In the genomic region with DNA sequence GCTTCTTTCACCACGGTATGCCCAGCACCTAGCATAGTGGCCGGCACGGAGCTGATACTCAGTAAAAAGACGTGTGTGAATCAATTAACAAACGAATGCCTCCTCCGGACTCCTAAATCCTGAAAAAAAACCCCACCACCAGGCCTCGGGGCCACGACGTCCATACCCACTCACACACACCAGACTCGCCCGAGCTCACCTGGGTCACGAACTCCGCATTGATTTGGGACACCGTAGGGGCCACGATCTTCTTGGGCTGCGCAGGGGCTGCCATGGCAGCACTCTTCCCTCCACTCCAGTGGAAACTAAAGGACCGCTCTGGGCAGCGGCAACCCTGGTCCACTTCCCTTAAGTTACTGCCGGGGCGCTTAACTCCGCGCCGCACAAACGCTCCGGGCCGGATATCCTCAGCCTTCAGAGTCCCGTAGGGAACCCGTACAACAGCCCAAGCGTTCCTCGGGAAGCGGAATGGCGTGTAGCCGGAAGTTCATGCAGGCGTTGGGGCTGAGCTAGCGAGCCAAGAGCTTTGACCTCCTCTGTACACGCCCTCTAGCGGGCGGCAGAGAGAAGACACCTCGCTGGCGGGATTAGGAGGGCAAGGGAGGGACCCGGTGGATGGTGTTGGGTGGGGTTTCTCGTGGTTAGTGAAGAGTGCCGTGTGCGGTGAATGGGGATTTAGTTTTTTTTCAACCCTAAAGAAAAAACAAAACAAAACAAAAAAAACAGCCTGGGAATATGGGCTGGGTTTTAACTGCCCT, we compare ENCODE assay signal across 1 cellular context.
TF ChIP-seq lines count a peak whose summit lies in the region.

A gene (minus strand): TSS at position 403 of the 758 bp plus-strand sequence. CDS start 129 bp downstream, at position 274.

TF ChIP-seq in HepG2, 621 proteins besides CTCF, POLR2A, EP300 and RAD21 (continued from another document and continues in another):
- TF ChIP-seq, protein P1, sequence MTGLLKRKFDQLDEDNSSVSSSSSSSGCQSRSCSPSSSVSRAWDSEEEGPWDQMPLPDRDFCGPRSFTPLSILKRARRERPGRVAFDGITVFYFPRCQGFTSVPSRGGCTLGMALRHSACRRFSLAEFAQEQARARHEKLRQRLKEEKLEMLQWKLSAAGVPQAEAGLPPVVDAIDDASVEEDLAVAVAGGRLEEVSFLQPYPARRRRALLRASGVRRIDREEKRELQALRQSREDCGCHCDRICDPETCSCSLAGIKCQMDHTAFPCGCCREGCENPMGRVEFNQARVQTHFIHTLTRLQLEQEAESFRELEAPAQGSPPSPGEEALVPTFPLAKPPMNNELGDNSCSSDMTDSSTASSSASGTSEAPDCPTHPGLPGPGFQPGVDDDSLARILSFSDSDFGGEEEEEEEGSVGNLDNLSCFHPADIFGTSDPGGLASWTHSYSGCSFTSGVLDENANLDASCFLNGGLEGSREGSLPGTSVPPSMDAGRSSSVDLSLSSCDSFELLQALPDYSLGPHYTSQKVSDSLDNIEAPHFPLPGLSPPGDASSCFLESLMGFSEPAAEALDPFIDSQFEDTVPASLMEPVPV (CRISPR knock-in tag; IDR thresholded peaks at IDR 0.05) = peak; percentile 81
- TF ChIP-seq CBX2 (IDR thresholded peaks at IDR 0.05; ENCODE audit: low read depth, low read length) = no peak
- TF ChIP-seq CBX2 (CRISPR knock-in tag; IDR thresholded peaks at IDR 0.05; ENCODE audit: low read depth) = no peak
- TF ChIP-seq, protein P2, sequence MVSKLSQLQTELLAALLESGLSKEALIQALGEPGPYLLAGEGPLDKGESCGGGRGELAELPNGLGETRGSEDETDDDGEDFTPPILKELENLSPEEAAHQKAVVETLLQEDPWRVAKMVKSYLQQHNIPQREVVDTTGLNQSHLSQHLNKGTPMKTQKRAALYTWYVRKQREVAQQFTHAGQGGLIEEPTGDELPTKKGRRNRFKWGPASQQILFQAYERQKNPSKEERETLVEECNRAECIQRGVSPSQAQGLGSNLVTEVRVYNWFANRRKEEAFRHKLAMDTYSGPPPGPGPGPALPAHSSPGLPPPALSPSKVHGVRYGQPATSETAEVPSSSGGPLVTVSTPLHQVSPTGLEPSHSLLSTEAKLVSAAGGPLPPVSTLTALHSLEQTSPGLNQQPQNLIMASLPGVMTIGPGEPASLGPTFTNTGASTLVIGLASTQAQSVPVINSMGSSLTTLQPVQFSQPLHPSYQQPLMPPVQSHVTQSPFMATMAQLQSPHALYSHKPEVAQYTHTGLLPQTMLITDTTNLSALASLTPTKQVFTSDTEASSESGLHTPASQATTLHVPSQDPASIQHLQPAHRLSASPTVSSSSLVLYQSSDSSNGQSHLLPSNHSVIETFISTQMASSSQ (IDR thresholded peaks at IDR 0.05; ENCODE audit: low read depth) = no peak
- TF ChIP-seq, protein P2 (CRISPR knock-in tag; IDR thresholded peaks at IDR 0.05; ENCODE audit: borderline replicate concordance) = peak; percentile 71; the same call in 1 of the 2 replicates
- TF ChIP-seq EEA1 (CRISPR knock-in tag; IDR thresholded peaks at IDR 0.05; ENCODE audit: borderline replicate concordance) = no peak
- no peak for TF ChIP-seq IKZF1 (IDR thresholded peaks at IDR 0.05)
- no peak for TF ChIP-seq CENPX (CRISPR knock-in tag; IDR thresholded peaks at IDR 0.05)
- no peak for TF ChIP-seq AKAP8 (CRISPR knock-in tag; IDR thresholded peaks at IDR 0.05)
- TF ChIP-seq ZNF44 (CRISPR knock-in tag; IDR thresholded peaks at IDR 0.05) = 0 out of 2 replicates have a peak, but pooled peaks have one; percentile 66
- no peak for TF ChIP-seq ZSCAN12 (CRISPR knock-in tag; IDR thresholded peaks at IDR 0.05)
- TF ChIP-seq ZNF484 (CRISPR knock-in tag; IDR thresholded peaks at IDR 0.05; ENCODE audit: borderline replicate concordance, low read depth) = no peak
- TF ChIP-seq, protein P3, sequence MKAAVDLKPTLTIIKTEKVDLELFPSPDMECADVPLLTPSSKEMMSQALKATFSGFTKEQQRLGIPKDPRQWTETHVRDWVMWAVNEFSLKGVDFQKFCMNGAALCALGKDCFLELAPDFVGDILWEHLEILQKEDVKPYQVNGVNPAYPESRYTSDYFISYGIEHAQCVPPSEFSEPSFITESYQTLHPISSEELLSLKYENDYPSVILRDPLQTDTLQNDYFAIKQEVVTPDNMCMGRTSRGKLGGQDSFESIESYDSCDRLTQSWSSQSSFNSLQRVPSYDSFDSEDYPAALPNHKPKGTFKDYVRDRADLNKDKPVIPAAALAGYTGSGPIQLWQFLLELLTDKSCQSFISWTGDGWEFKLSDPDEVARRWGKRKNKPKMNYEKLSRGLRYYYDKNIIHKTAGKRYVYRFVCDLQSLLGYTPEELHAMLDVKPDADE (CRISPR knock-in tag; IDR thresholded peaks at IDR 0.05) = no peak
- no peak for TF ChIP-seq ZNF260 (CRISPR knock-in tag; IDR thresholded peaks at IDR 0.05; ENCODE audit: borderline replicate concordance, low read depth)
- no peak for TF ChIP-seq ZBTB21 (CRISPR knock-in tag; IDR thresholded peaks at IDR 0.05)
- TF ChIP-seq ARID2 (CRISPR knock-in tag; IDR thresholded peaks at IDR 0.05; ENCODE audit: borderline replicate concordance) = peak; percentile 58; the same call in 1 of the 2 replicates
- TF ChIP-seq, protein P4, sequence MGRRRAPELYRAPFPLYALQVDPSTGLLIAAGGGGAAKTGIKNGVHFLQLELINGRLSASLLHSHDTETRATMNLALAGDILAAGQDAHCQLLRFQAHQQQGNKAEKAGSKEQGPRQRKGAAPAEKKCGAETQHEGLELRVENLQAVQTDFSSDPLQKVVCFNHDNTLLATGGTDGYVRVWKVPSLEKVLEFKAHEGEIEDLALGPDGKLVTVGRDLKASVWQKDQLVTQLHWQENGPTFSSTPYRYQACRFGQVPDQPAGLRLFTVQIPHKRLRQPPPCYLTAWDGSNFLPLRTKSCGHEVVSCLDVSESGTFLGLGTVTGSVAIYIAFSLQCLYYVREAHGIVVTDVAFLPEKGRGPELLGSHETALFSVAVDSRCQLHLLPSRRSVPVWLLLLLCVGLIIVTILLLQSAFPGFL (CRISPR knock-in tag; IDR thresholded peaks at IDR 0.05) = no peak
- TF ChIP-seq, protein P5, sequence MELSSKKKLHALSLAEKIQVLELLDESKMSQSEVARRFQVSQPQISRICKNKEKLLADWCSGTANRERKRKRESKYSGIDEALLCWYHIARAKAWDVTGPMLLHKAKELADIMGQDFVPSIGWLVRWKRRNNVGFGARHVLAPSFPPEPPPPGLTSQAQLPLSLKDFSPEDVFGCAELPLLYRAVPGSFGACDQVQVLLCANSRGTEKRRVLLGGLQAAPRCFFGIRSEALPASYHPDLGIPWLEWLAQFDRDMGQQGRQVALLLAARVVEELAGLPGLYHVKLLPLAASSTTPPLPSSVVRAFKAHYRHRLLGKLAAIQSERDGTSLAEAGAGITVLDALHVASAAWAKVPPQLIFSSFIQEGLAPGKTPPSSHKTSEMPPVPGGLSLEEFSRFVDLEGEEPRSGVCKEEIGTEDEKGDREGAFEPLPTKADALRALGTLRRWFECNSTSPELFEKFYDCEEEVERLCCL (CRISPR knock-in tag; IDR thresholded peaks at IDR 0.05; ENCODE audit: borderline replicate concordance) = no peak
- no peak for TF ChIP-seq CC2D1A (CRISPR knock-in tag; IDR thresholded peaks at IDR 0.05)
- TF ChIP-seq NR2C2 (CRISPR knock-in tag; IDR thresholded peaks at IDR 0.05; ENCODE audit: borderline replicate concordance) = peak; percentile 91
- TF ChIP-seq, protein P6, sequence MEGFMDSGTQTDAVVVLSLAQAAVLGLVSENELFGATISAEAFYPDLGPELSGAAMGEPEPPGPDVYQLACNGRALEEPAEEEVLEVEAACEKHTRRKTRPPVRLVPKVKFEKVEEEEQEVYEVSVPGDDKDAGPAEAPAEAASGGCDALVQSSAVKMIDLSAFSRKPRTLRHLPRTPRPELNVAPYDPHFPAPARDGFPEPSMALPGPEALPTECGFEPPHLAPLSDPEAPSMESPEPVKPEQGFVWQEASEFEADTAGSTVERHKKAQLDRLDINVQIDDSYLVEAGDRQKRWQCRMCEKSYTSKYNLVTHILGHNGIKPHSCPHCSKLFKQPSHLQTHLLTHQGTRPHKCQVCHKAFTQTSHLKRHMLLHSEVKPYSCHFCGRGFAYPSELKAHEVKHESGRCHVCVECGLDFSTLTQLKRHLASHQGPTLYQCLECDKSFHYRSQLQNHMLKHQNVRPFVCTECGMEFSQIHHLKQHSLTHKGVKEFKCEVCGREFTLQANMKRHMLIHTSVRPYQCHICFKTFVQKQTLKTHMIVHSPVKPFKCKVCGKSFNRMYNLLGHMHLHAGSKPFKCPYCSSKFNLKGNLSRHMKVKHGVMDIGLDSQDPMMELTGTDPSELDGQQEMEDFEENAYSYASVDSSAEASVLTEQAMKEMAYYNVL (CRISPR knock-in tag; IDR thresholded peaks at IDR 0.05; ENCODE audit: borderline replicate concordance) = peak; percentile 54; the same call in 1 of the 2 replicates
- 0 out of 2 replicates have a peak, but pooled peaks have one; percentile 29 for TF ChIP-seq ARHGAP35 (CRISPR knock-in tag; IDR thresholded peaks at IDR 0.05; ENCODE audit: borderline replicate concordance)
- no peak for TF ChIP-seq SETDB1 (CRISPR knock-in tag; IDR thresholded peaks at IDR 0.05; ENCODE audit: borderline replicate concordance)
- no peak for TF ChIP-seq ZNF75D (CRISPR knock-in tag; IDR thresholded peaks at IDR 0.05; ENCODE audit: borderline replicate concordance)
- TF ChIP-seq SRF (IDR thresholded peaks at IDR 0.05; ENCODE audit: low read depth, low read length) = peak; percentile 71; the same call in 1 of the 2 replicates
- TF ChIP-seq KLF6 (CRISPR knock-in tag; IDR thresholded peaks at IDR 0.05) = peak; percentile 87; the same call in 1 of the 2 replicates
- TF ChIP-seq CBX1 (IDR thresholded peaks at IDR 0.05; ENCODE audit: low read depth) = peak; percentile 87
- peak; percentile 98 for TF ChIP-seq GABPA (IDR thresholded peaks at IDR 0.05; ENCODE audit: low read depth, low read length)
- peak; percentile 99 for TF ChIP-seq GABPA (CRISPR knock-in tag; IDR thresholded peaks at IDR 0.05; ENCODE audit: low read depth)
- TF ChIP-seq, protein P7, sequence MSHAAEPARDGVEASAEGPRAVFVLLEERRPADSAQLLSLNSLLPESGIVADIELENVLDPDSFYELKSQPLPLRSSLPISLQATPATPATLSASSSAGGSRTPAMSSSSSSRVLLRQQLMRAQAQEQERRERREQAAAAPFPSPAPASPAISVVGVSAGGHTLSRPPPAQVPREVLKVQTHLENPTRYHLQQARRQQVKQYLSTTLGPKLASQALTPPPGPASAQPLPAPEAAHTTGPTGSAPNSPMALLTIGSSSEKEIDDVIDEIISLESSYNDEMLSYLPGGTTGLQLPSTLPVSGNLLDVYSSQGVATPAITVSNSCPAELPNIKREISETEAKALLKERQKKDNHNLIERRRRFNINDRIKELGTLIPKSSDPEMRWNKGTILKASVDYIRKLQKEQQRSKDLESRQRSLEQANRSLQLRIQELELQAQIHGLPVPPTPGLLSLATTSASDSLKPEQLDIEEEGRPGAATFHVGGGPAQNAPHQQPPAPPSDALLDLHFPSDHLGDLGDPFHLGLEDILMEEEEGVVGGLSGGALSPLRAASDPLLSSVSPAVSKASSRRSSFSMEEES (CRISPR knock-in tag; IDR thresholded peaks at IDR 0.05) = peak; percentile 50; the same call in 1 of the 2 replicates
- no peak for TF ChIP-seq FIP1L1 (IDR thresholded peaks at IDR 0.05; ENCODE audit: borderline replicate concordance, insufficient read depth, low read depth, low read length)
- TF ChIP-seq SP2 (CRISPR knock-in tag; IDR thresholded peaks at IDR 0.05) = 0 out of 2 replicates have a peak, but pooled peaks have one; percentile 50
- no peak for TF ChIP-seq PCBP2 (optimal IDR thresholded peaks at IDR 0.05; ENCODE audit: low read depth, low read length, poor library complexity, severe bottlenecking)
- TF ChIP-seq, protein P8, sequence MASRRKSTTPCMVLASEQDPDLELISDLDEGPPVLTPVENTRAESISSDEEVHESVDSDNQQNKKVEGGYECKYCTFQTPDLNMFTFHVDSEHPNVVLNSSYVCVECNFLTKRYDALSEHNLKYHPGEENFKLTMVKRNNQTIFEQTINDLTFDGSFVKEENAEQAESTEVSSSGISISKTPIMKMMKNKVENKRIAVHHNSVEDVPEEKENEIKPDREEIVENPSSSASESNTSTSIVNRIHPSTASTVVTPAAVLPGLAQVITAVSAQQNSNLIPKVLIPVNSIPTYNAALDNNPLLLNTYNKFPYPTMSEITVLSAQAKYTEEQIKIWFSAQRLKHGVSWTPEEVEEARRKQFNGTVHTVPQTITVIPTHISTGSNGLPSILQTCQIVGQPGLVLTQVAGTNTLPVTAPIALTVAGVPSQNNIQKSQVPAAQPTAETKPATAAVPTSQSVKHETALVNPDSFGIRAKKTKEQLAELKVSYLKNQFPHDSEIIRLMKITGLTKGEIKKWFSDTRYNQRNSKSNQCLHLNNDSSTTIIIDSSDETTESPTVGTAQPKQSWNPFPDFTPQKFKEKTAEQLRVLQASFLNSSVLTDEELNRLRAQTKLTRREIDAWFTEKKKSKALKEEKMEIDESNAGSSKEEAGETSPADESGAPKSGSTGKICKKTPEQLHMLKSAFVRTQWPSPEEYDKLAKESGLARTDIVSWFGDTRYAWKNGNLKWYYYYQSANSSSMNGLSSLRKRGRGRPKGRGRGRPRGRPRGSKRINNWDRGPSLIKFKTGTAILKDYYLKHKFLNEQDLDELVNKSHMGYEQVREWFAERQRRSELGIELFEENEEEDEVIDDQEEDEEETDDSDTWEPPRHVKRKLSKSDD (CRISPR knock-in tag; IDR thresholded peaks at IDR 0.05; ENCODE audit: low read depth) = no peak
- peak; percentile 50; the same call in 1 of the 2 replicates for TF ChIP-seq ZNF33A (CRISPR knock-in tag; IDR thresholded peaks at IDR 0.05; ENCODE audit: borderline replicate concordance)
- TF ChIP-seq SAP130 (CRISPR knock-in tag; IDR thresholded peaks at IDR 0.05; ENCODE audit: low read depth) = peak; percentile 95
